Comparison of ENCODE assay signal across 19 cellular contexts in the genomic region with DNA sequence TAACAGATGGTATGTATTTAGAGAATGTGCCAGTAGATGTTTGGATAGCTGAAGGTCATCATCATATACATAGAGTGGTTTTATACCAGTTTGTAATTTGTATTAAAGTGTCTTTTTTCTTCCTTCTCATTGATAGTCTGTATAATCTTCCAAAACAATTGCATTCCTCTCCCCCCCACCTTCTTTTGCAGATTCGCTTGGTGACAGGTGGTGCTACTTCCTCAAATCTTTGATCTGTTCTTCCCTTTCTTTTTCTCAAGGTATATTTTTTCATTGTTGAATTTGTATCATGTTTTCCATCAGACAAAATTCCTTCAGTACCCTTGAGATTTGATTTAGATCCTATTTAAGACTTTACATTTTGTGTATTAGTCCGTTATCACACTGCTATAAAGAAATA.
"Had no signal": no experiment of that assay in that cellular context is flagged by ENCODE, and none has a peak within 500 bp of the region (broad histone marks: within the 10 kb centered on the region; RNA-seq: fewer than 3 reads in every experiment).

No MANE protein-coding gene starts in this region.

- H3K27me3 Mint-ChIP-seq: naive thymus-derived CD4-positive, alpha-beta T cell had no signal

- H3K27ac Mint-ChIP-seq: endodermal cell, nephron progenitor cell had no signal

- H3K4me1 Mint-ChIP-seq: endodermal cell, nephron progenitor cell had no signal

- H3K4me3 Mint-ChIP-seq: endodermal cell, nephron progenitor cell had no signal

- DNase-seq: colonic mucosa; effector CD4-positive, alpha-beta T cell; foreskin melanocyte; head of caudate nucleus; kidney; left cardiac atrium; left ventricle myocardium inferior; mesendoderm; naive thymus-derived CD4-positive, alpha-beta T cell; nephron progenitor cell; posterior cingulate gyrus; spleen; stimulated activated CD4-positive, alpha-beta T cell treated with anti-CD3 and anti-CD28 coated beads, Interleukin-15, amount 100 ng/mL, for 24 hours; stimulated activated CD4-positive, alpha-beta T cell treated with anti-CD3 and anti-CD28 coated beads, Interleukin-1b, Interleukin-23, amount 100 ng/mL, for 48 hours; stimulated activated CD4-positive, alpha-beta T cell treated with anti-CD3 and anti-CD28 coated beads, Interleukin-4, amount 100 ng/mL, for 4 hours; stimulated activated naive CD4-positive, alpha-beta T cell treated with Interleukin-2 at 50 U/mL for 16 hours; trophoblast cell had no signal

- ATAC-seq: left cardiac atrium; naive thymus-derived CD4-positive, alpha-beta T cell; sciatic nerve had no signal
